1 cellular context compared by ENCODE assay signal in genomic region chr19:13006431-13007281, GRCh38.
TF ChIP-seq lines count a peak whose summit lies in the region.

No MANE protein-coding gene starts in this region.

TF ChIP-seq in K562, 482 proteins besides CTCF, POLR2A, EP300 and RAD21:
- no peak for TF ChIP-seq MXI1 (IDR thresholded peaks at IDR 0.05; ENCODE audit: low read depth, low read length)
- TF ChIP-seq HNRNPL (IDR thresholded peaks at IDR 0.05; ENCODE audit: low read depth, low read length): peak; percentile 78; the same call in 1 of the 2 replicates
- TF ChIP-seq, protein P1, sequence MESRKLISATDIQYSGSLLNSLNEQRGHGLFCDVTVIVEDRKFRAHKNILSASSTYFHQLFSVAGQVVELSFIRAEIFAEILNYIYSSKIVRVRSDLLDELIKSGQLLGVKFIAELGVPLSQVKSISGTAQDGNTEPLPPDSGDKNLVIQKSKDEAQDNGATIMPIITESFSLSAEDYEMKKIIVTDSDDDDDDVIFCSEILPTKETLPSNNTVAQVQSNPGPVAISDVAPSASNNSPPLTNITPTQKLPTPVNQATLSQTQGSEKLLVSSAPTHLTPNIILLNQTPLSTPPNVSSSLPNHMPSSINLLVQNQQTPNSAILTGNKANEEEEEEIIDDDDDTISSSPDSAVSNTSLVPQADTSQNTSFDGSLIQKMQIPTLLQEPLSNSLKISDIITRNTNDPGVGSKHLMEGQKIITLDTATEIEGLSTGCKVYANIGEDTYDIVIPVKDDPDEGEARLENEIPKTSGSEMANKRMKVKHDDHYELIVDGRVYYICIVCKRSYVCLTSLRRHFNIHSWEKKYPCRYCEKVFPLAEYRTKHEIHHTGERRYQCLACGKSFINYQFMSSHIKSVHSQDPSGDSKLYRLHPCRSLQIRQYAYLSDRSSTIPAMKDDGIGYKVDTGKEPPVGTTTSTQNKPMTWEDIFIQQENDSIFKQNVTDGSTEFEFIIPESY (CRISPR knock-in tag; IDR thresholded peaks at IDR 0.05): peak; percentile 61; the same call in 1 of the 2 replicates
- TF ChIP-seq POLR2G (IDR thresholded peaks at IDR 0.05; ENCODE audit: low read depth, low read length): peak; percentile 37; the same call in 1 of the 2 replicates
- TF ChIP-seq ZNF143 (CRISPR knock-in tag; IDR thresholded peaks at IDR 0.05): no peak
- no peak for TF ChIP-seq RBM15 (IDR thresholded peaks at IDR 0.05; ENCODE audit: insufficient read depth, low read length)
